29 cellular contexts compared by ENCODE assay signal in genomic region chrX:10847333-10847732, GRCh38.
"Had no signal": no experiment of that assay in that cellular context is flagged by ENCODE, and none has a peak within 500 bp of the region (broad histone marks: within the 10 kb centered on the region; RNA-seq: fewer than 3 reads in every experiment).

No MANE protein-coding gene starts in this region.

- H3K27me3 ChIP-seq: foreskin keratinocyte, heart left ventricle, neutrophil, ovary, right lobe of liver, suprapubic skin, tibial artery, upper lobe of right lung had no signal

- H3K4me1 ChIP-seq: breast epithelium, foreskin keratinocyte, heart left ventricle, left ventricle myocardium inferior, right lobe of liver, suprapubic skin, upper lobe of right lung had no signal

- DNase-seq: activated CD4-positive, alpha-beta memory T cell treated with anti-CD3 and anti-CD28 coated beads for 36 hours; activated CD4-positive, alpha-beta T cell treated with anti-CD3 and anti-CD28 coated beads, Interleukin-2, amount 10 ng/mL, durations not matched to agents 24 days and 14 days; activated CD4-positive, CD25-positive, alpha-beta regulatory T cell treated with anti-CD3 and anti-CD28 coated beads, Interleukin-2, amount 50 U/mL, for 72 hours; activated CD8-positive, alpha-beta memory T cell treated with anti-CD3 and anti-CD28 coated beads, Interleukin-2, amount 50 U/mL, for 4 hours; activated effector memory CD4-positive, alpha-beta T cell treated with anti-CD3 and anti-CD28 coated beads, Interleukin-2, amount 50 U/mL, for 16 hours; activated naive CD4-positive, alpha-beta T cell treated with anti-CD3 and anti-CD28 coated beads for 36 hours; activated naive CD8-positive, alpha-beta T cell treated with anti-CD3 and anti-CD28 coated beads, Interleukin-2, amount 10 ng/mL, durations not matched to agents 7 days and 5 days; activated T-cell treated with anti-CD3 and anti-CD28 coated beads, Interleukin-2, amount 50 U/mL, for 1 hour; amniotic stem cell; central memory CD4-positive, alpha-beta T cell; heart left ventricle; left ventricle myocardium inferior; nephron progenitor cell; ovary; right lobe of liver; small intestine; stimulated activated CD4-positive, alpha-beta T cell treated with anti-CD3 and anti-CD28 coated beads, Interleukin-4, amount 100 ng/mL, for 24 hours; SW 1271; T-helper 2 cell; tibial artery; upper lobe of right lung had no signal

- H3K36me3 Mint-ChIP-seq: activated CD4-positive, alpha-beta memory T cell treated with anti-CD3 and anti-CD28 coated beads for 36 hours; activated naive CD8-positive, alpha-beta T cell treated with anti-CD3 and anti-CD28 coated beads, Interleukin-2, amount 10 ng/mL, durations not matched to agents 7 days and 5 days; stimulated activated memory B cell treated with anti-CD40 and anti-IgM and Interleukin-4, amounts not matched to agents 10 μg/mL and 1 μg/mL and 100 μg/mL, for 72 hours had no signal

- H3K36me3 ChIP-seq: breast epithelium, heart left ventricle, left ventricle myocardium inferior, neutrophil, ovary, right lobe of liver, suprapubic skin, tibial artery, upper lobe of right lung had no signal

- ATAC-seq: esophagus mucosa; foreskin keratinocyte; heart left ventricle; right lobe of liver; stimulated activated memory B cell treated with anti-CD40 and anti-IgM and Interleukin-4, amounts not matched to agents 10 μg/mL and 1 μg/mL and 100 μg/mL, for 72 hours; upper lobe of right lung had no signal

- H3K27me3 Mint-ChIP-seq: activated CD4-positive, alpha-beta memory T cell treated with anti-CD3 and anti-CD28 coated beads for 36 hours; activated CD4-positive, alpha-beta T cell treated with anti-CD3 and anti-CD28 coated beads, Interleukin-2, amount 10 ng/mL, durations not matched to agents 24 days and 14 days; activated naive CD8-positive, alpha-beta T cell treated with anti-CD3 and anti-CD28 coated beads, Interleukin-2, amount 10 ng/mL, durations not matched to agents 7 days and 5 days; progenitor cell of endocrine pancreas; stimulated activated memory B cell treated with anti-CD40 and anti-IgM and Interleukin-4, amounts not matched to agents 10 μg/mL and 1 μg/mL and 100 μg/mL, for 72 hours had no signal

- H3K27ac Mint-ChIP-seq: activated CD4-positive, alpha-beta memory T cell treated with anti-CD3 and anti-CD28 coated beads for 36 hours; activated CD4-positive, alpha-beta T cell treated with anti-CD3 and anti-CD28 coated beads, Interleukin-2, amount 10 ng/mL, durations not matched to agents 24 days and 14 days; activated naive CD4-positive, alpha-beta T cell treated with anti-CD3 and anti-CD28 coated beads for 36 hours; activated naive CD8-positive, alpha-beta T cell treated with anti-CD3 and anti-CD28 coated beads, Interleukin-2, amount 10 ng/mL, durations not matched to agents 7 days and 5 days; activated T-helper 1 cell treated with anti-CD3 and anti-CD28 coated beads, Interleukin-12 subunit alpha, Interleukin-12 subunit beta, Interleukin-2, Interleukin-4 antibody, amounts not matched to agents 30 ng/mL and 10 ng/mL and 1 ng/mL, durations not matched to agents 14 hours and 24 hours and 36 hours; progenitor cell of endocrine pancreas; stimulated activated memory B cell treated with anti-CD40 and anti-IgM and Interleukin-4, amounts not matched to agents 10 μg/mL and 1 μg/mL and 100 μg/mL, for 72 hours had no signal

- H3K4me1 Mint-ChIP-seq: activated CD4-positive, alpha-beta T cell treated with anti-CD3 and anti-CD28 coated beads, Interleukin-2, amount 10 ng/mL, durations not matched to agents 24 days and 14 days; activated naive CD8-positive, alpha-beta T cell treated with anti-CD3 and anti-CD28 coated beads, Interleukin-2, amount 10 ng/mL, durations not matched to agents 7 days and 5 days; nephron progenitor cell; stimulated activated memory B cell treated with anti-CD40 and anti-IgM and Interleukin-4, amounts not matched to agents 10 μg/mL and 1 μg/mL and 100 μg/mL, for 72 hours had no signal

- H3K9me3 Mint-ChIP-seq: activated CD4-positive, alpha-beta memory T cell treated with anti-CD3 and anti-CD28 coated beads for 36 hours; activated CD4-positive, alpha-beta T cell treated with anti-CD3 and anti-CD28 coated beads, Interleukin-2, amount 10 ng/mL, durations not matched to agents 24 days and 14 days; activated naive CD4-positive, alpha-beta T cell treated with anti-CD3 and anti-CD28 coated beads for 36 hours; activated naive CD8-positive, alpha-beta T cell treated with anti-CD3 and anti-CD28 coated beads, Interleukin-2, amount 10 ng/mL, durations not matched to agents 7 days and 5 days; activated T-helper 1 cell treated with anti-CD3 and anti-CD28 coated beads, Interleukin-12 subunit alpha, Interleukin-12 subunit beta, Interleukin-2, Interleukin-4 antibody, amounts not matched to agents 30 ng/mL and 10 ng/mL and 1 ng/mL, durations not matched to agents 14 hours and 24 hours and 36 hours; stimulated activated memory B cell treated with anti-CD40 and anti-IgM and Interleukin-4, amounts not matched to agents 10 μg/mL and 1 μg/mL and 100 μg/mL, for 72 hours had no signal

- H3K9me3 ChIP-seq: breast epithelium, left ventricle myocardium inferior, neutrophil, ovary, right lobe of liver, suprapubic skin, tibial artery, upper lobe of right lung had no signal

- H3K4me3 ChIP-seq: breast epithelium, heart left ventricle, left ventricle myocardium inferior, ovary, right lobe of liver, suprapubic skin, tibial artery, upper lobe of right lung had no signal

- H3K4me3 Mint-ChIP-seq: activated CD4-positive, alpha-beta memory T cell treated with anti-CD3 and anti-CD28 coated beads for 36 hours; activated CD4-positive, alpha-beta T cell treated with anti-CD3 and anti-CD28 coated beads, Interleukin-2, amount 10 ng/mL, durations not matched to agents 24 days and 14 days; activated naive CD4-positive, alpha-beta T cell treated with anti-CD3 and anti-CD28 coated beads for 36 hours; activated naive CD8-positive, alpha-beta T cell treated with anti-CD3 and anti-CD28 coated beads, Interleukin-2, amount 10 ng/mL, durations not matched to agents 7 days and 5 days; activated T-helper 1 cell treated with anti-CD3 and anti-CD28 coated beads, Interleukin-12 subunit alpha, Interleukin-12 subunit beta, Interleukin-2, Interleukin-4 antibody, amounts not matched to agents 30 ng/mL and 10 ng/mL and 1 ng/mL, durations not matched to agents 14 hours and 24 hours and 36 hours; nephron progenitor cell; stimulated activated memory B cell treated with anti-CD40 and anti-IgM and Interleukin-4, amounts not matched to agents 10 μg/mL and 1 μg/mL and 100 μg/mL, for 72 hours had no signal
